In genomic region chr9:137965177-137965795, GRCh38 we compare ENCODE assay signal across 19 cellular contexts.
DNase-seq lines count a peak whose midpoint lies in the region; ATAC-seq and TF ChIP-seq lines count a peak whose summit lies in the region.
"Had no signal": no experiment of that assay in that cellular context is flagged by ENCODE, and none has a peak within 500 bp of the region (broad histone marks: within the 10 kb centered on the region; RNA-seq: fewer than 3 reads in every experiment).

No MANE protein-coding gene starts in this region.

- peaks cover 0 to 8% (median 0%) of the 10 kb centered on the region in 3 donors for H3K27me3 ChIP-seq in stomach

- H3K9me3 Mint-ChIP-seq in osteocyte (ENCODE audit: unreplicated experiment), result peaks cover 12% of the 10 kb centered on the region

- no peaks in the 10 kb centered on the region for H3K4me1 Mint-ChIP-seq in osteocyte (ENCODE audit: unreplicated experiment)
- H3K4me1 Mint-ChIP-seq: CD4-positive, alpha-beta memory T cell had no signal

- no peak overlapping the region for H3K4me3 ChIP-seq in HEK293 (ENCODE audit: low read depth, low read length)
- no peak overlapping the region for H3K4me3 ChIP-seq in stomach
- H3K4me3 ChIP-seq: GM23248 had no signal

- 87 to 92% (median 91%) methylated on average over 9 of the region's 9 CpGs for WGBS in stomach, 5 donors

- intact Hi-C loops in cardiac septum (cut with DNase I), result no loop called here
- intact Hi-C loops in left cardiac atrium (cut with DNase I), result no loop called here
- intact Hi-C loops in stomach (cut with DNase I; ENCODE audit: low total_unique reads), result no loop called here

- no peaks in the 10 kb centered on the region for H3K9me3 ChIP-seq in HEK293 (ENCODE audit: control insufficient read depth, insufficient read depth, low read depth, low read length)
- H3K9me3 ChIP-seq in stomach, result peaks cover 0 to 4% (median 2%) of the 10 kb centered on the region in 4 donors

- H3K36me3 ChIP-seq in HEK293 (ENCODE audit: control insufficient read depth in 2 of 2, insufficient read depth in 1 of 2, low read length in 2 of 2) (no peaks in the 10 kb centered on the region), stomach (no peaks in the 10 kb centered on the region)

- H3K4me1 ChIP-seq in HEK293 (ENCODE audit: control insufficient read depth, insufficient read depth, low read length) (no peaks in the 10 kb centered on the region), stomach (no peaks in the 10 kb centered on the region)

- TF ChIP-seq CTCF in HEK293 (tag by site-specific recombination; IDR thresholded peaks at IDR 0.05), result no peak
- no peak for TF ChIP-seq CTCF in osteocyte (IDR thresholded peaks at IDR 0.05)
- no peak for TF ChIP-seq CTCF in stomach (IDR thresholded peaks at IDR 0.05)

- CTCF ChIA-PET in HEK293 (lab: Yijun Ruan, JAX), result interaction anchor here (0.6 to 1.0 kb wide), 2 partner anchors 11 to 418 kb away, joined by 3 to 5 read pairs; no protein-coding TSS in a partner anchor

- H3K27ac ChIP-seq in HEK293 (ENCODE audit: extremely low read depth, low read depth, low read length) (no peak overlapping the region), stomach (no peak overlapping the region)
- H3K27ac ChIP-seq: GM23248 had no signal

- DNase-seq in cardiac septum (ENCODE audit: low spot score) (peak; percentile 62), left cardiac atrium (no peak), osteocyte (ENCODE audit: extremely low spot score, unreplicated experiment) (peak; percentile 59), stomach (peak; percentile 17), NCI-H510A treated with DMSO at 0.1 percent for 48 hours (lab: John Stamatoyannopoulos, UW) (no peak)
- no peak for DNase-seq in central memory CD4-positive, alpha-beta T cell
- DNase-seq: 8988T; C1 segment of cervical spinal cord; Calu3; CD4-positive, alpha-beta memory T cell; COR-L47; DMS53; DMS79 treated with DMSO at 0.1 percent for 48 hours; GF-D8; GM23248; H7; HCEC 1CT had no signal

- POLR2A ChIA-PET in HEK293 (lab: Yijun Ruan, JAX), result no interaction called here

- ATAC-seq in left cardiac atrium (no peak), GM19324 (IDR thresholded peaks at IDR 0.05; ENCODE audit: low FRiP score, unreplicated experiment) (no peak)

- no peak for TF ChIP-seq POLR2A in stomach (IDR thresholded peaks at IDR 0.05)

- H3K36me3 Mint-ChIP-seq in osteocyte (ENCODE audit: unreplicated experiment), result no peaks in the 10 kb centered on the region
- H3K36me3 Mint-ChIP-seq: CD4-positive, alpha-beta memory T cell had no signal

- no peak overlapping the region for H3K4me3 Mint-ChIP-seq in osteocyte (ENCODE audit: unreplicated experiment)
- H3K4me3 Mint-ChIP-seq: CD4-positive, alpha-beta memory T cell had no signal

- H3K27ac Mint-ChIP-seq in osteocyte (ENCODE audit: unreplicated experiment), result no peak overlapping the region
- H3K27ac Mint-ChIP-seq: CD4-positive, alpha-beta memory T cell had no signal

- TF ChIP-seq EP300 in stomach (IDR thresholded peaks at IDR 0.05), result no peak

- H3K27me3 Mint-ChIP-seq in osteocyte (ENCODE audit: unreplicated experiment), result no peaks in the 10 kb centered on the region

TF ChIP-seq in HEK293, 187 proteins besides CTCF, POLR2A, EP300 and RAD21 (continues in another document):
- TF ChIP-seq ZNF341 (tag by site-specific recombination; IDR thresholded peaks at IDR 0.05; ENCODE audit: low read depth) (no peak), ZNF140 (tag by site-specific recombination; IDR thresholded peaks at IDR 0.05) (peak; percentile 48; the same call in 1 of the 2 replicates), ZNF433 (tag by site-specific recombination; IDR thresholded peaks at IDR 0.05; ENCODE audit: low read depth) (peak; percentile 13; the same call in 1 of the 2 replicates), ZNF555 (tag by site-specific recombination; conservative IDR thresholded peaks at IDR 0.05) (peak; percentile 51), ZNF513 (tag by site-specific recombination; IDR thresholded peaks at IDR 0.05) (no peak), ZNF394 (tag by site-specific recombination; IDR thresholded peaks at IDR 0.05; ENCODE audit: borderline replicate concordance) (peak; percentile 83; the same call in 1 of the 2 replicates), ZNF335 (tag by site-specific recombination; conservative IDR thresholded peaks at IDR 0.05) (no peak), ZNF155 (tag by site-specific recombination; IDR thresholded peaks at IDR 0.05) (no peak), ZFP69B (tag by site-specific recombination; IDR thresholded peaks at IDR 0.05) (no peak), ZNF302 (tag by site-specific recombination; IDR thresholded peaks at IDR 0.05; ENCODE audit: low read depth) (no peak), YY2 (tag by site-specific recombination; IDR thresholded peaks at IDR 0.05) (no peak), ZNF623 (tag by site-specific recombination; IDR thresholded peaks at IDR 0.05) (peak; percentile 47; the same call in 1 of the 2 replicates), GFI1B (tag by site-specific recombination; IDR thresholded peaks at IDR 0.05) (no peak), ZNF121 (tag by site-specific recombination; IDR thresholded peaks at IDR 0.05) (peak; percentile 26; the same call in 1 of the 2 replicates), ZNF560 (tag by site-specific recombination; IDR thresholded peaks at IDR 0.05; ENCODE audit: borderline replicate concordance) (peak; percentile 24; the same call in 1 of the 2 replicates)
- TF ChIP-seq, protein P1, sequence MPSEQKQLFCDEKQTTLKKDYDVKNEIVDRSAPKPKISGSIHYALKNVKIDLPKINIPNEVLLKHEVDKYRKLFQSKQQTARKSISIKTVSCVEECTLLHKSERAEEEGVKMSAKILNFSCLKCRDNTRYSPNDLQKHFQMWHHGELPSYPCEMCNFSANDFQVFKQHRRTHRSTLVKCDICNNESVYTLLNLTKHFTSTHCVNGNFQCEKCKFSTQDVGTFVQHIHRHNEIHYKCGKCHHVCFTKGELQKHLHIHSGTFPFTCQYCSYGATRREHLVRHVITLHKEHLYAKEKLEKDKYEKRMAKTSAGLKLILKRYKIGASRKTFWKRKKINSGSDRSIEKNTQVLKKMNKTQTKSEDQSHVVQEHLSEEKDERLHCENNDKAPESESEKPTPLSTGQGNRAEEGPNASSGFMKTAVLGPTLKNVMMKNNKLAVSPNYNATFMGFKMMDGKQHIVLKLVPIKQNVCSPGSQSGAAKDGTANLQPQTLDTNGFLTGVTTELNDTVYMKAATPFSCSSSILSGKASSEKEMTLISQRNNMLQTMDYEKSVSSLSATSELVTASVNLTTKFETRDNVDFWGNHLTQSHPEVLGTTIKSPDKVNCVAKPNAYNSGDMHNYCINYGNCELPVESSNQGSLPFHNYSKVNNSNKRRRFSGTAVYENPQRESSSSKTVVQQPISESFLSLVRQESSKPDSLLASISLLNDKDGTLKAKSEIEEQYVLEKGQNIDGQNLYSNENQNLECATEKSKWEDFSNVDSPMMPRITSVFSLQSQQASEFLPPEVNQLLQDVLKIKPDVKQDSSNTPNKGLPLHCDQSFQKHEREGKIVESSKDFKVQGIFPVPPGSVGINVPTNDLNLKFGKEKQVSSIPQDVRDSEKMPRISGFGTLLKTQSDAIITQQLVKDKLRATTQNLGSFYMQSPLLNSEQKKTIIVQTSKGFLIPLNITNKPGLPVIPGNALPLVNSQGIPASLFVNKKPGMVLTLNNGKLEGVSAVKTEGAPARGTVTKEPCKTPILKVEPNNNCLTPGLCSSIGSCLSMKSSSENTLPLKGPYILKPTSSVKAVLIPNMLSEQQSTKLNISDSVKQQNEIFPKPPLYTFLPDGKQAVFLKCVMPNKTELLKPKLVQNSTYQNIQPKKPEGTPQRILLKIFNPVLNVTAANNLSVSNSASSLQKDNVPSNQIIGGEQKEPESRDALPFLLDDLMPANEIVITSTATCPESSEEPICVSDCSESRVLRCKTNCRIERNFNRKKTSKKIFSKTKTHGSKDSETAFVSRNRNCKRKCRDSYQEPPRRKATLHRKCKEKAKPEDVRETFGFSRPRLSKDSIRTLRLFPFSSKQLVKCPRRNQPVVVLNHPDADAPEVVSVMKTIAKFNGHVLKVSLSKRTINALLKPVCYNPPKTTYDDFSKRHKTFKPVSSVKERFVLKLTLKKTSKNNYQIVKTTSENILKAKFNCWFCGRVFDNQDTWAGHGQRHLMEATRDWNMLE (tag by site-specific recombination; conservative IDR thresholded peaks at IDR 0.05; ENCODE audit: low read depth), result peak; percentile 76

Comparison
In these comparisons a context has a peak if more than half of its experiments do, and no peak if none do; other contexts are left out.
1. DNase-seq: peak in cardiac septum (single experiment), osteocyte (single experiment) and stomach (single experiment); none in left cardiac atrium (single experiment), NCI-H510A treated with DMSO at 0.1 percent for 48 hours (single experiment) and central memory CD4-positive, alpha-beta T cell (single experiment).